26 cellular contexts compared by ENCODE assay signal in the genomic region with DNA sequence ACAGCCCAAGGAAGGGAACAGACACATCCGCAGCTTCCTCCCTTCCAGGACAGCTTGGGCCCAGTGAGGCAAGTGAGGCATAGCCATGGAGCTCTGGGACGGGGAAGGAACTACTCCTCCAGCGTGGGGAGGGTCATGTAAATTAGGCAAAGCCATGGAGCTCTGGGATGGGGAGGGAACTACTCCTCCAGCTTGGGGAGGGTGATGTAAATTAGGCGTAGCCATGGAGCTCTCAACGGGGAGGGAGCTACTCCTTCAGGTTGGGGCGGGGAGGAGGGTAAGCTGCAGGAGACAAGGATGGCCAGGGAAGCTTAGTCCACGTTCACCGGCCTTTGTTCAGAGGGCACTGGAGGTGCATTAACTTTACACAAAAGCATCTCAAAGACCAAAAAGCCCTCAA. TPM values are rescaled to one million over a fixed set of nuclear protein-coding genes. Genes with fewer than 3 reads are reported as not detected.
DNase-seq lines count a peak whose midpoint lies in the region; ATAC-seq, FAIRE-seq and TF ChIP-seq lines count a peak whose summit lies in the region.
"Had no signal": no experiment of that assay in that cellular context is flagged by ENCODE, and none has a peak within 500 bp of the region (broad histone marks: within the 10 kb centered on the region; RNA-seq: fewer than 3 reads in every experiment).

No MANE protein-coding gene starts in this region.

- ATAC-seq in GM18505 (IDR thresholded peaks at IDR 0.05; ENCODE audit: unreplicated experiment) (no peak), body of pancreas (no peak)

- DNase-seq in H1 (ENCODE audit: low read depth in 1 of 2, low spot score in 2 of 2) (no peak), neuronal stem cell (ENCODE audit: low spot score) (no peak), body of pancreas (no peak), Kasumi-1 (lab: John Stamatoyannopoulos, UW) (no peak)
- DNase-seq: ACHN; BE2C; C1 segment of cervical spinal cord; CD4-positive, CD25-positive, alpha-beta regulatory T cell; CD8-positive, alpha-beta memory T cell; COR-L47; DMS 273 treated with DMSO at 0.1 percent for 48 hours; DMS53; DND-41; EL; GOT3; IMR-90; KBM-7 had no signal

- peaks cover 13% of the 10 kb centered on the region; the same call in 1 of the 2 replicates for H3K9me3 ChIP-seq in HUES6 (ENCODE audit: control insufficient read depth, insufficient read depth, low read depth, low read length)
- no peaks in the 10 kb centered on the region; a peak in 1 of 4 replicates for H3K9me3 ChIP-seq in H1 (ENCODE audit: insufficient read depth in 2 of 2, low read depth in 1 of 2, low read length in 1 of 2)
- no peaks in the 10 kb centered on the region for H3K9me3 ChIP-seq in iPS-18c (ENCODE audit: control insufficient read depth, insufficient read depth, low read length)
- peaks cover 2 to 4% of the 10 kb centered on the region in 2 donors for H3K9me3 ChIP-seq in neuronal stem cell (replicated peaks in 1 of 2; ENCODE audit: control insufficient read depth in 2 of 2, insufficient read depth in 1 of 2, low read depth in 1 of 2, low read length in 2 of 2)
- H3K9me3 ChIP-seq in body of pancreas, result no peaks in the 10 kb centered on the region
- H3K9me3 ChIP-seq: BE2C, HAP-1 had no signal

- TF ChIP-seq POLR2A in H1 (IDR thresholded peaks at IDR 0.05; ENCODE audit: control extremely low read depth in 1 of 2, low read depth in 2 of 2, low read length in 2 of 2), result no peak
- no peak for TF ChIP-seq POLR2A in GM18505 (IDR thresholded peaks at IDR 0.05; ENCODE audit: borderline replicate concordance, extremely low read depth, insufficient read depth, insufficient read length)
- no peak for TF ChIP-seq POLR2A in body of pancreas (IDR thresholded peaks at IDR 0.05)

- intact Hi-C loops in body of pancreas (cut with DNase I), result no loop called here

- peak overlapping the region; percentile 94; the same call in 1 of the 2 replicates for H2BK20ac ChIP-seq in H1 (ENCODE audit: low read length)

- H3K27me3 ChIP-seq in HUES6 (ENCODE audit: control insufficient read depth, insufficient read depth, low read length), result no peaks in the 10 kb centered on the region
- H3K27me3 ChIP-seq in H1 (replicated peaks in 1 of 4; ENCODE audit: control insufficient read depth in 3 of 4, extremely low read depth in 1 of 4, insufficient read depth in 3 of 4, low read length in 3 of 4), result 0 out of 7 replicates have a peak, but pooled peaks cover 0 to 5% (median 0%) of the 10 kb centered on the region in 4 experiments
- peaks cover 0 to 9% (median 0%) of the 10 kb centered on the region in 3 experiments for H3K27me3 ChIP-seq in neuronal stem cell (ENCODE audit: control insufficient read depth in 3 of 3, insufficient read depth in 3 of 3, low read depth in 1 of 3, low read length in 3 of 3)
- H3K27me3 ChIP-seq in body of pancreas, result no peaks in the 10 kb centered on the region
- H3K27me3 ChIP-seq: BE2C had no signal

- peak overlapping the region; percentile 30; the same call in 1 of the 2 replicates for H3K4me3 ChIP-seq in HUES6 (ENCODE audit: low read depth, low read length)
- H3K4me3 ChIP-seq in H1 (ENCODE audit: extremely low read depth in 1 of 4, insufficient read depth in 2 of 4, low read depth in 3 of 4, low read length in 4 of 4), result peak overlapping the region in 1 of 4 experiments; percentile 22; a peak in 1 of 8 replicates
- H3K4me3 ChIP-seq in iPS-18c (ENCODE audit: insufficient read depth, low read depth, low read length), result peak overlapping the region; percentile 21
- H3K4me3 ChIP-seq in neuronal stem cell (ENCODE audit: low read length in 2 of 2), result no peak overlapping the region
- H3K4me3 ChIP-seq in body of pancreas, result no peak overlapping the region
- H3K4me3 ChIP-seq: HAP-1 had no signal

- TF ChIP-seq RAD21 in H1 (IDR thresholded peaks at IDR 0.05 in 1 of 2, conservative IDR thresholded peaks at IDR 0.05 in 1 of 2; ENCODE audit: low read depth in 2 of 2, low read length in 2 of 2), result no peak

- H2AFZ ChIP-seq in H1 (ENCODE audit: low read length), result no peak overlapping the region
- H2AFZ ChIP-seq in neuronal stem cell (ENCODE audit: low read length), result no peak overlapping the region

- peak overlapping the region; percentile 94 for H3K4ac ChIP-seq in H1 (replicated peaks; ENCODE audit: insufficient read length, low read depth, low read length)
- H3K4ac ChIP-seq in neuronal stem cell (ENCODE audit: low read length), result no peak overlapping the region

- H3K23me2 ChIP-seq in H1 (ENCODE audit: low read depth, low read length), result peaks cover 2% of the 10 kb centered on the region; the same call in 1 of the 2 replicates

- FAIRE-seq in H1 (lab: Jason Lieb, UNC), result no peak
- FAIRE-seq: A204.1, GM12891, GM18507 had no signal

- H3K23ac ChIP-seq in H1 (ENCODE audit: insufficient read length) (no peak overlapping the region), neuronal stem cell (ENCODE audit: low read depth, low read length, poor library complexity) (peak overlapping the region; percentile 29)

- WGBS in H1 (ENCODE audit: extremely low coverage in 1 of 2, insufficient coverage in 1 of 2, insufficient read length in 1 of 2, insufficient replicate concordance in 2 of 2, low coverage in 1 of 2, low lambda C conversion rate in 2 of 2, missing lambda C conversion rate in 1 of 2), 2 experiments, result 75% methylated on average over 8 of the region's 8 CpGs; no CpG with 5 or more reads in 1 of the 2 experiments
- WGBS in neuronal stem cell (ENCODE audit: extremely low coverage in 2 of 2, insufficient read length in 2 of 2, insufficient replicate concordance in 1 of 2), 2 donors, result no CpG with 5 or more reads among the region's 8 CpGs
- WGBS in body of pancreas, 2 donors, result 83 to 87% methylated on average over 8 of the region's 8 CpGs

- H4K91ac ChIP-seq in H1 (replicated peaks; ENCODE audit: insufficient read length, low read length) (peak overlapping the region; percentile 5), neuronal stem cell (ENCODE audit: low read depth, low read length, poor library complexity) (peak overlapping the region; percentile 88)

- peak overlapping the region; percentile 97; the same call in 1 of the 2 replicates for H2BK5ac ChIP-seq in H1 (ENCODE audit: low read depth, low read length)
- H2BK5ac ChIP-seq in neuronal stem cell (ENCODE audit: low read length), result no peak overlapping the region

- H2AK5ac ChIP-seq in H1 (ENCODE audit: low read depth, low read length), result peak overlapping the region; percentile 44; the same call in 1 of the 2 replicates
- no peak overlapping the region for H2AK5ac ChIP-seq in neuronal stem cell (ENCODE audit: low read depth, low read length)

- no peaks in the 10 kb centered on the region for H3K79me1 ChIP-seq in H1 (ENCODE audit: low read depth, low read length)
- H3K79me1 ChIP-seq in neuronal stem cell (ENCODE audit: low read depth, low read length), result no peaks in the 10 kb centered on the region

- H4K20me1 ChIP-seq in H1 (replicated peaks in 1 of 2; ENCODE audit: control insufficient read depth in 1 of 2, insufficient read depth in 2 of 2, low read length in 2 of 2), result no peaks in the 10 kb centered on the region

- H3K27ac ChIP-seq in HUES6 (ENCODE audit: low read depth, low read length) (no peak overlapping the region), H1 (ENCODE audit: low read depth, low read length) (no peak overlapping the region), neuronal stem cell (replicated peaks; ENCODE audit: low read length) (no peak overlapping the region), body of pancreas (no peak overlapping the region)
- H3K27ac ChIP-seq: HL-60 had no signal

- CTCF ChIA-PET in H1 (lab: Charles Lee; ENCODE audit: partially characterized antibody), result interaction anchor here (0.7 to 1.4 kb wide), 6 partner anchors 9 to 29 kb away, joined by 3 to 8 read pairs (median 4); a partner anchor contains a TSS

- H3K36me3 ChIP-seq in HUES6 (ENCODE audit: control insufficient read depth, insufficient read depth, low read length) (no peaks in the 10 kb centered on the region), H1 (ENCODE audit: control insufficient read depth in 2 of 4, insufficient read depth in 4 of 4, low read length in 3 of 4) (no peaks in the 10 kb centered on the region), neuronal stem cell (replicated peaks in 1 of 2; ENCODE audit: control insufficient read depth in 2 of 2, insufficient read depth in 2 of 2, low read length in 2 of 2) (no peaks in the 10 kb centered on the region), body of pancreas (replicated peaks in 1 of 2; ENCODE audit: insufficient read depth in 1 of 2, low read depth in 2 of 2) (no peaks in the 10 kb centered on the region)
- H3K36me3 ChIP-seq: BE2C, HAP-1 had no signal

- no peak for TF ChIP-seq EP300 in H1 (IDR thresholded peaks at IDR 0.05; ENCODE audit: borderline replicate concordance in 1 of 2, low read depth in 2 of 2, low read length in 2 of 2)

- no peak for TF ChIP-seq CTCF in H1 (IDR thresholded peaks at IDR 0.05; ENCODE audit: control extremely low read depth in 1 of 3, insufficient read depth in 1 of 3, low read depth in 1 of 3, low read length in 3 of 3)
- no peak for TF ChIP-seq CTCF in body of pancreas (IDR thresholded peaks at IDR 0.05)

- H2BK120ac ChIP-seq in H1 (replicated peaks; ENCODE audit: low read depth, low read length) (peak overlapping the region; percentile 93), neuronal stem cell (ENCODE audit: low read depth, low read length) (no peak overlapping the region)

- H3K4me2 ChIP-seq in H1 (ENCODE audit: insufficient read depth in 1 of 2, low read depth in 2 of 2, low read length in 2 of 2) (peak overlapping the region in 1 of 2 experiments; percentile 26; a peak in 1 of 4 replicates), neuronal stem cell (ENCODE audit: insufficient read depth, low read length, poor library complexity, severe bottlenecking) (no peak overlapping the region)

- H4K8ac ChIP-seq in H1 (ENCODE audit: extremely low read depth, insufficient read depth, low read length), result no peak overlapping the region
- no peak overlapping the region for H4K8ac ChIP-seq in neuronal stem cell (ENCODE audit: low read depth, low read length)

- peak overlapping the region; percentile 76 for H3K18ac ChIP-seq in H1 (ENCODE audit: extremely low read depth, low read length)
- H3K18ac ChIP-seq in neuronal stem cell (ENCODE audit: low read length), result peak overlapping the region; percentile 35

- H3K14ac ChIP-seq in H1 (ENCODE audit: insufficient read length) (no peak overlapping the region), neuronal stem cell (ENCODE audit: low read length) (no peak overlapping the region)

- H3K4me1 ChIP-seq in HUES6 (ENCODE audit: control insufficient read depth, insufficient read depth, low read length) (peaks cover 60% of the 10 kb centered on the region), H1 (replicated peaks in 1 of 4; ENCODE audit: control insufficient read depth in 3 of 4, insufficient read depth in 4 of 4, low read length in 3 of 4) (peaks cover 18 to 42% (median 40%) of the 10 kb centered on the region in 4 experiments), neuronal stem cell (ENCODE audit: control insufficient read depth in 2 of 2, insufficient read depth in 1 of 2, low read depth in 1 of 2, low read length in 2 of 2) (peaks cover 0 to 2% of the 10 kb centered on the region in 2 donors), body of pancreas (no peaks in the 10 kb centered on the region)
- H3K4me1 ChIP-seq: BE2C had no signal

- no peak overlapping the region for H3K56ac ChIP-seq in H1 (replicated peaks; ENCODE audit: insufficient read length, low read depth, low read length)

- H2BK15ac ChIP-seq in H1 (ENCODE audit: low read length), result peak overlapping the region; percentile 46; the same call in 1 of the 2 replicates
- no peak overlapping the region for H2BK15ac ChIP-seq in neuronal stem cell (ENCODE audit: low read length)

- POLR2A ChIA-PET in H1 (lab: Charles Lee; ENCODE audit: partially characterized antibody), result interaction anchor here (0.9 to 2.3 kb wide), 4 partner anchors 10 to 30 kb away, joined by 3 to 7 read pairs (median 4); a partner anchor contains a TSS

- H3K9ac ChIP-seq in HUES6 (ENCODE audit: low read length) (no peak overlapping the region), H1 (replicated peaks in 1 of 4; ENCODE audit: extremely low read depth in 1 of 4, low read depth in 3 of 4, low read length in 3 of 4) (no peak overlapping the region), neuronal stem cell (ENCODE audit: low read depth, low read length, poor library complexity) (no peak overlapping the region)

- H2BK12ac ChIP-seq in H1 (ENCODE audit: low read depth, low read length) (peak overlapping the region; percentile 89; the same call in 1 of the 2 replicates), neuronal stem cell (ENCODE audit: low read length) (no peak overlapping the region)

- no peaks in the 10 kb centered on the region for H3K79me2 ChIP-seq in H1 (ENCODE audit: control insufficient read depth in 1 of 2, insufficient read depth in 2 of 2, low read length in 2 of 2)

- no peak overlapping the region for H4K5ac ChIP-seq in H1 (ENCODE audit: insufficient read length, low read depth, low read length)

RNA-seq across cellular contexts. Expression of a gene that starts 21.1 kb away (rescaled TPM):
- total RNA-seq in H1 (2021; fragmentation: NEBNext Ultra II Directional; extraction: Animal tissue kit (Norgen Biotek cat#: 25700)), result 24.0 and 27.2 TPM in 2 replicates
- polyA plus RNA-seq in H1 (2011; rRNA removed), result 27.7 and 28.1 TPM in 2 replicates
- polyA plus RNA-seq in H1 (2011; cell fraction: cytosol; rRNA removed), result 35.9 TPM
- polyA plus RNA-seq in H1 (2011; cell fraction: nucleus; rRNA removed), result 45.8 TPM
- 21.0 to 34.8 TPM (median 31.0 TPM) in 4 replicates for polyA plus RNA-seq in H1 (2012, experiment 1 of 2)
- polyA plus RNA-seq in H1 (2012, experiment 2 of 2), result 18.8 TPM
- 16.2 TPM for polyA plus RNA-seq in H1 (2013, experiment 1 of 2)
- polyA plus RNA-seq in H1 (2013, experiment 2 of 2), result 14.6 TPM
- 28.8 and 37.6 TPM in 2 replicates for polyA minus RNA-seq in H1 (2011; rRNA and poly(A)+ RNA removed)
- polyA minus RNA-seq in H1 (2011; cell fraction: cytosol; rRNA and poly(A)+ RNA removed), result 12.6 TPM
- polyA minus RNA-seq in H1 (2011; cell fraction: nucleus; rRNA and poly(A)+ RNA removed), result 26.3 TPM
- polyA plus RNA-seq in neuronal stem cell (2013, experiment 1 of 2), result 8.7 TPM
- 8.8 TPM for polyA plus RNA-seq in neuronal stem cell (2013, experiment 2 of 2)
- total RNA-seq in body of pancreas, result 1 to 10 TPM; 2.3 to 9.1 TPM
- total RNA-seq: G401 had no signal

Comparison
In these comparisons a context has a peak if more than half of its experiments do, and no peak if none do; other contexts are left out.
1. H3K4me3 ChIP-seq: peak in HUES6 (single experiment) and iPS-18c (single experiment); none in neuronal stem cell (0 of 2) and body of pancreas (0 of 2).